1 cellular context compared by ENCODE assay signal in the genomic region with DNA sequence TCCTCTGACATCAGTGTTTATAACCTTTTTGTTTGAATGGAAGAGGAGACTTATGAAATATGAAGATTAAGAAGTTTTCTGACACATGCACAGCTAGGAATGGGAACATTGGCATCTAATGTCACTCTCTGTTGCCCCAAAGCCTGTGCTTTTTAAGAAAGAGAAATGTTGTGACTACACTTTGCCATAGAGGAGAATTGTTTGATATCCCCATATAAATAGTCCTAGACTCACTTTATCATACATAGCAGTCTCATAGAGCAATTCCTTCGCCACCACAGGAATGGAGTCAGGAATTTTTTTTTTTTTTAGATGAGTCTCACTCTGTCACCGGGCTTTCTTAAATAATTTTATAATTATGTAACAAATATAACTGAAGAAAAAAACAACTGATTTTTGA.
TF ChIP-seq lines count a peak whose summit lies in the region.

No MANE protein-coding gene starts in this region.

TF ChIP-seq in SK-N-SH, 30 proteins besides CTCF, POLR2A, EP300 and RAD21 (continued from another document):
- TF ChIP-seq FOXM1 (IDR thresholded peaks at IDR 0.05; ENCODE audit: low read depth) (peak; percentile 40; the same call in 1 of the 2 replicates), NRF1 (IDR thresholded peaks at IDR 0.05; ENCODE audit: low read depth, low read length) (no peak), JUND (IDR thresholded peaks at IDR 0.05) (peak; percentile 71), RXRA (IDR thresholded peaks at IDR 0.05; ENCODE audit: borderline replicate concordance, low read depth) (0 out of 2 replicates have a peak, but pooled peaks have one; percentile 18)
TF ChIP-seq in SK-N-SH: peak in this region for 10.
